Comparison of ENCODE assay signal across 1 cellular context in genomic region chr5:139197710-139198669, GRCh38.
TF ChIP-seq lines count a peak whose summit lies in the region.

TSS of gene SIL1 (minus strand) at chr5:139198368. CDS start at chr5:139127843, 70,525 bp downstream.

TF ChIP-seq in K562, 482 proteins besides CTCF, POLR2A, EP300 and RAD21 (continued from another document and continues in another):
- TF ChIP-seq HNRNPUL1 (IDR thresholded peaks at IDR 0.05; ENCODE audit: low read length): no peak
- TF ChIP-seq ATF1 (CRISPR knock-in tag; IDR thresholded peaks at IDR 0.05): no peak
- peak; percentile 81 for TF ChIP-seq ATF1 (tag; IDR thresholded peaks at IDR 0.05)
- no peak for TF ChIP-seq ZNF212 (CRISPR knock-in tag; IDR thresholded peaks at IDR 0.05)
- 0 out of 2 replicates have a peak, but pooled peaks have one; percentile 10 for TF ChIP-seq USF1 (CRISPR knock-in tag; IDR thresholded peaks at IDR 0.05)
- no peak for TF ChIP-seq PTBP1 (IDR thresholded peaks at IDR 0.05; ENCODE audit: low read depth, low read length)
- TF ChIP-seq POLR3G (IDR thresholded peaks at IDR 0.05; ENCODE audit: extremely low read depth, insufficient read length, insufficient replicate concordance): no peak
- TF ChIP-seq MAFK (IDR thresholded peaks at IDR 0.05; ENCODE audit: low read length): no peak
- no peak for TF ChIP-seq GATAD2B (IDR thresholded peaks at IDR 0.05; ENCODE audit: borderline replicate concordance)
- peak; percentile 65; the same call in 1 of the 2 replicates for TF ChIP-seq SIN3B (IDR thresholded peaks at IDR 0.05; ENCODE audit: low read depth)
- no peak for TF ChIP-seq ZNF324 (CRISPR knock-in tag; IDR thresholded peaks at IDR 0.05)
- no peak for TF ChIP-seq NELFE (IDR thresholded peaks at IDR 0.05; ENCODE audit: insufficient read depth, insufficient read length)
- peak; percentile 61; the same call in 1 of the 2 replicates for TF ChIP-seq ARID1B (IDR thresholded peaks at IDR 0.05)
- TF ChIP-seq XRCC5 (IDR thresholded peaks at IDR 0.05; ENCODE audit: low read depth, low read length): no peak
- TF ChIP-seq KLF10 (CRISPR knock-in tag; IDR thresholded peaks at IDR 0.05): no peak
- TF ChIP-seq SRF (CRISPR knock-in tag; IDR thresholded peaks at IDR 0.05): peak in 1 of 2 experiments; percentile 51; a peak in 1 of 4 replicates
- no peak for TF ChIP-seq NFATC3 (IDR thresholded peaks at IDR 0.05)
- TF ChIP-seq ZNF445 (CRISPR knock-in tag; IDR thresholded peaks at IDR 0.05; ENCODE audit: low read depth): no peak
- no peak for TF ChIP-seq IFI16 (CRISPR knock-in tag; IDR thresholded peaks at IDR 0.05)
- no peak for TF ChIP-seq PTRF (tag; IDR thresholded peaks at IDR 0.05)
- TF ChIP-seq NUFIP1 (IDR thresholded peaks at IDR 0.05; ENCODE audit: partially characterized antibody): no peak
- no peak for TF ChIP-seq HMG20A (CRISPR knock-in tag; conservative IDR thresholded peaks at IDR 0.05)
- TF ChIP-seq MEF2D (tag; conservative IDR thresholded peaks at IDR 0.05; ENCODE audit: low read depth): no peak
- no peak for TF ChIP-seq DMBX1 (CRISPR knock-in tag; IDR thresholded peaks at IDR 0.05; ENCODE audit: borderline replicate concordance)
- peak; percentile 95 for TF ChIP-seq RBFOX2 (IDR thresholded peaks at IDR 0.05; ENCODE audit: low read depth, low read length)
- no peak for TF ChIP-seq ATF2 (CRISPR knock-in tag; IDR thresholded peaks at IDR 0.05)
- no peak for TF ChIP-seq ZNF695 (CRISPR knock-in tag; IDR thresholded peaks at IDR 0.05)
- no peak for TF ChIP-seq ZNF24 (IDR thresholded peaks at IDR 0.05)
- TF ChIP-seq CGGBP1 (CRISPR knock-in tag; IDR thresholded peaks at IDR 0.05): no peak
- 0 out of 2 replicates have a peak, but pooled peaks have one; percentile 26 for TF ChIP-seq ZNF280B (CRISPR knock-in tag; IDR thresholded peaks at IDR 0.05)
- no peak for TF ChIP-seq ZNF407 (IDR thresholded peaks at IDR 0.05; ENCODE audit: low read depth)
- no peak for TF ChIP-seq CHCHD3 (CRISPR knock-in tag; IDR thresholded peaks at IDR 0.05)
- TF ChIP-seq SRSF1 (IDR thresholded peaks at IDR 0.05; ENCODE audit: low read depth, low read length): no peak
- TF ChIP-seq CREB1 (IDR thresholded peaks at IDR 0.05): peak; percentile 84
- no peak for TF ChIP-seq CREB1 (CRISPR knock-in tag; IDR thresholded peaks at IDR 0.05)
- TF ChIP-seq HINFP (tag; conservative IDR thresholded peaks at IDR 0.05; ENCODE audit: low read depth): no peak
- no peak for TF ChIP-seq ZNF785 (CRISPR knock-in tag; IDR thresholded peaks at IDR 0.05)
- TF ChIP-seq HNRNPL (IDR thresholded peaks at IDR 0.05; ENCODE audit: low read depth, low read length): no peak
- TF ChIP-seq ARNT (IDR thresholded peaks at IDR 0.05): peak in 1 of 2 experiments; percentile 42; a peak in 1 of 4 replicates
- TF ChIP-seq ZNF77 (CRISPR knock-in tag; IDR thresholded peaks at IDR 0.05): no peak
- TF ChIP-seq KDM2B (CRISPR knock-in tag; IDR thresholded peaks at IDR 0.05): no peak
- no peak for TF ChIP-seq U2AF2 (optimal IDR thresholded peaks at IDR 0.05; ENCODE audit: low read depth, low read length)
- TF ChIP-seq TAF9B (IDR thresholded peaks at IDR 0.05; ENCODE audit: partially characterized antibody): peak; percentile 80
- peak; percentile 79 for TF ChIP-seq POLR2H (tag; IDR thresholded peaks at IDR 0.05; ENCODE audit: low read depth)
- no peak for TF ChIP-seq ATF3 (IDR thresholded peaks at IDR 0.05)
- no peak for TF ChIP-seq ATF3 (CRISPR knock-in tag; conservative IDR thresholded peaks at IDR 0.05)
- peak; percentile 66; the same call in 1 of the 2 replicates for TF ChIP-seq BRD4 (IDR thresholded peaks at IDR 0.05)
- TF ChIP-seq HSF4 (CRISPR knock-in tag; IDR thresholded peaks at IDR 0.05; ENCODE audit: borderline replicate concordance): no peak
- 0 out of 2 replicates have a peak, but pooled peaks have one; percentile 14 for TF ChIP-seq CHD2 (IDR thresholded peaks at IDR 0.05; ENCODE audit: low read depth, low read length)
- no peak for TF ChIP-seq ZBTB26 (CRISPR knock-in tag; IDR thresholded peaks at IDR 0.05)
- TF ChIP-seq RFX7 (CRISPR knock-in tag; IDR thresholded peaks at IDR 0.05): no peak
- no peak for TF ChIP-seq TCF7 (IDR thresholded peaks at IDR 0.05; ENCODE audit: borderline replicate concordance)
- TF ChIP-seq CEBPB (tag; IDR thresholded peaks at IDR 0.05): no peak
- TF ChIP-seq ZNF133 (CRISPR knock-in tag; IDR thresholded peaks at IDR 0.05): no peak
- no peak for TF ChIP-seq TFE3 (CRISPR knock-in tag; IDR thresholded peaks at IDR 0.05)
